8 cellular contexts compared by ENCODE assay signal in the genomic region with DNA sequence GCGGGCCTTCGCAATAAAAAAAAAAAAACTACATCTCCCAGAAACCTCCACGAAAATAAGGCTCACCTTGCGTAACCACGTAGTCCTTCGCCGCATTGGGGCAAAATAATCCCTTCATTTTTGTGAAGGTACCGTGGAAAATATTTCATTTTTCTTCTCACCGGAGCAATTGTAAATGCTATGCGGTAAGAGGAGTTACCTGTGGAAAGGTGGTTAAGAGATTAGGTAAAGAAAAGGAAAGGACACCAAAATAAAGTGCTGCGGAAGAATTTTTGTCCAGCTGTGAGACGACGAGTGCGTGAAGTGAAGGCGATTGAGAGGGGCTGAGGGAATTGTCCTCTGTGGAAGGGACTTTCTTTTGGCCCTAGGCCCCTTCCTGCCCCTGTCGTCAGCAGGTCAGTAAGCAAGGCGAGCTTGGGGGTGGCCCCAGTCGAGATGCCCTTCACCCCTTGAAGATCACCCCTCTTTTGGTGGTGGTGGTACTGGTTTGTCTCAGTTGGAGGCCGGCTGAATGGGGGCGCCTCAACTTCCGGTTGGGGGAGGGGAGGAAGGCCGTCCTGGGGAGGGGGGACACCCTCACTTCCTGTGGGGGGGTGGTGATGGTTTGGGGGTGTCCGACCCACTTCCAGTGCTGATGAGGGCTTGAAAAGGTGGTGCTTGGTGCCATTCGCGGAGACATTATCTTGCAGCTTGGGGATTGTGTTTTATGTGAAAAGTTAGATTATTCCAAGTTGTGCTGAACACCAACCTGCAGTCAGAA. TPM values are rescaled to one million over a fixed set of nuclear protein-coding genes. Genes with fewer than 3 reads are reported as not detected.
DNase-seq lines count a peak whose midpoint lies in the region; ATAC-seq and TF ChIP-seq lines count a peak whose summit lies in the region.

Gene HMG20A (plus strand): TSS at position 279 of the 760 bp plus-strand sequence. CDS start 37,520 bp downstream, outside the sequence.

- peaks cover 8% of the 10 kb centered on the region for H3K4me1 ChIP-seq in ectodermal cell (ENCODE audit: control insufficient read depth, insufficient read depth, low read length)
- peaks cover 48% of the 10 kb centered on the region for H3K4me1 ChIP-seq in lower lobe of right lung

- peak within 1 kb of the TSS; percentile 64 for H3K27ac ChIP-seq in ectodermal cell (ENCODE audit: insufficient read depth, low read depth, low read length, poor library complexity, severe bottlenecking)
- peak within 1 kb of the TSS; percentile 89 for H3K27ac ChIP-seq in lower lobe of right lung

- H3K36me3 Mint-ChIP-seq in activated CD4-positive, alpha-beta memory T cell treated with anti-CD3 and anti-CD28 coated beads for 36 hours: peaks cover 5% of the 10 kb centered on the region

- H3K4me1 Mint-ChIP-seq in activated CD4-positive, alpha-beta memory T cell treated with anti-CD3 and anti-CD28 coated beads for 36 hours (ENCODE audit: low read depth): peaks cover 32% of the 10 kb centered on the region

- H3K4me3 Mint-ChIP-seq in activated CD4-positive, alpha-beta memory T cell treated with anti-CD3 and anti-CD28 coated beads for 36 hours: peak within 1 kb of the TSS; percentile 96

- H3K27me3 ChIP-seq in BJ (ENCODE audit: control insufficient read depth, insufficient read depth, low read length) (no peaks in the 10 kb centered on the region), ectodermal cell (ENCODE audit: control insufficient read depth, insufficient read depth, low read length, poor library complexity, severe bottlenecking) (no peaks in the 10 kb centered on the region), lower lobe of right lung (ENCODE audit: low read depth) (no peaks in the 10 kb centered on the region)

- H3K27ac Mint-ChIP-seq in activated CD4-positive, alpha-beta memory T cell treated with anti-CD3 and anti-CD28 coated beads for 36 hours: peak within 1 kb of the TSS; percentile 98

- CTCF ChIA-PET in BJ (lab: Yijun Ruan, JAX): interaction anchor here (1.3 to 2.5 kb wide), 4 partner anchors 13 to 122 kb away, joined by 3 to 9 read pairs (median 6); no protein-coding TSS in a partner anchor
- CTCF ChIA-PET in activated CD4-positive, alpha-beta memory T cell treated with anti-CD3 and anti-CD28 coated beads for 36 hours (lab: Charles Lee): interaction anchor here (0.8 to 1.3 kb wide), 3 partner anchors 9 to 408 kb away, joined by 3 to 5 read pairs (median 4); no protein-coding TSS in a partner anchor

- intact Hi-C loops in activated CD4-positive, alpha-beta memory T cell treated with anti-CD3 and anti-CD28 coated beads for 36 hours (cut with micrococcal nuclease): loop anchor here (1.0 to 5.0 kb wide), 4 partner anchors 10 to 423 kb away; partner anchors contain the start of genes PSTPIP1 and TSPAN3
- intact Hi-C loops in lower lobe of right lung (cut with DNase I): no loop called here

- TF ChIP-seq CTCF in BJ (IDR thresholded peaks at IDR 0.05; ENCODE audit: insufficient read depth, low read depth, low read length): no peak
- TF ChIP-seq CTCF in lower lobe of right lung (IDR thresholded peaks at IDR 0.05): no peak

- no peaks in the 10 kb centered on the region for H3K9me3 Mint-ChIP-seq in activated CD4-positive, alpha-beta memory T cell treated with anti-CD3 and anti-CD28 coated beads for 36 hours

- H3K27me3 Mint-ChIP-seq in activated CD4-positive, alpha-beta memory T cell treated with anti-CD3 and anti-CD28 coated beads for 36 hours: peaks cover 2% of the 10 kb centered on the region

- POLR2A ChIA-PET in BJ (lab: Charles Lee): no interaction called here
- POLR2A ChIA-PET in activated CD4-positive, alpha-beta memory T cell treated with anti-CD3 and anti-CD28 coated beads for 36 hours (lab: Charles Lee): interaction anchor here (0.6 to 2.0 kb wide), 2 partner anchors 10 to 426 kb away, joined by 3 to 12 read pairs; partner anchors contain the start of gene PSTPIP1

- ATAC-seq in HG03469 (IDR thresholded peaks at IDR 0.05; ENCODE audit: unreplicated experiment): peak; percentile 17
- ATAC-seq in lower lobe of right lung: peak; percentile 62 to 75

- DNase-seq in BJ (ENCODE audit: low read depth): peak; percentile 52
- peak; percentile 28 for DNase-seq in GM19240 (ENCODE audit: insufficient read length, low spot score)
- DNase-seq in NCI-H82 (lab: John Stamatoyannopoulos, UW): peak; percentile 91
- peak; percentile 70 for DNase-seq in activated CD4-positive, alpha-beta memory T cell treated with anti-CD3 and anti-CD28 coated beads for 36 hours
- peak; percentile 54 for DNase-seq in lower lobe of right lung
- peak; percentile 9 to 54 (median 38) for DNase-seq in stimulated activated CD4-positive, alpha-beta T cell treated with anti-CD3 and anti-CD28 coated beads, TNF-alpha, amount 100 ng/mL, for 24 hours (ENCODE audit: low read depth in 3 of 3)

- H3K36me3 ChIP-seq in BJ (ENCODE audit: control insufficient read depth, insufficient read depth, low read length) (no peaks in the 10 kb centered on the region), ectodermal cell (ENCODE audit: control insufficient read depth, insufficient read depth, low read length) (no peaks in the 10 kb centered on the region), lower lobe of right lung (no peaks in the 10 kb centered on the region)

- 0 to 1% methylated on average over 25 of the region's 25 CpGs for WGBS in ectodermal cell, 2 experiments

- peak within 1 kb of the TSS; percentile 97 for H3K4me3 ChIP-seq in BJ (ENCODE audit: low read depth, low read length)
- H3K4me3 ChIP-seq in ectodermal cell (ENCODE audit: insufficient read depth, low read depth, low read length): peak within 1 kb of the TSS; percentile 95
- H3K4me3 ChIP-seq in lower lobe of right lung: peak within 1 kb of the TSS; percentile 93

- H3K9me3 ChIP-seq in ectodermal cell (ENCODE audit: control insufficient read depth, low read length) (no peaks in the 10 kb centered on the region), lower lobe of right lung (no peaks in the 10 kb centered on the region)

RNA-seq across cellular contexts. Expression of gene HMG20A, which starts in this region (rescaled TPM):
- polyA plus RNA-seq in BJ (2011; rRNA removed): 31.0 and 40.1 TPM in 2 replicates
- 34.6 and 48.6 TPM in 2 replicates for polyA minus RNA-seq in BJ (2011; rRNA and poly(A)+ RNA removed)
- 10 to 100 TPM; 34.8 to 41.5 TPM for total RNA-seq in activated CD4-positive, alpha-beta memory T cell treated with anti-CD3 and anti-CD28 coated beads for 36 hours
- polyA plus RNA-seq in ectodermal cell (2013, experiment 1 of 4): 68.3 TPM
- polyA plus RNA-seq in ectodermal cell (2013, experiment 2 of 4): 66.6 TPM
- 50.9 TPM for polyA plus RNA-seq in ectodermal cell (2013, experiment 3 of 4)
- 59.1 TPM for polyA plus RNA-seq in ectodermal cell (2013, experiment 4 of 4)
- total RNA-seq in lower lobe of right lung: 40.9 TPM

Comparison
In these comparisons a context has a peak if more than half of its experiments do, and no peak if none do; other contexts are left out.
1. Peak in every context shown above with its lines: DNase-seq, ATAC-seq, H3K4me3 ChIP-seq and H3K27ac ChIP-seq.
2. DNase-seq: peak in every context shown above with its lines; median percentile 91 in NCI-H82; 70 in activated CD4-positive, alpha-beta memory T cell treated with anti-CD3 and anti-CD28 coated beads for 36 hours; 54 in lower lobe of right lung; 52 in BJ; 38 in stimulated activated CD4-positive, alpha-beta T cell treated with anti-CD3 and anti-CD28 coated beads, TNF-alpha, amount 100 ng/mL, for 24 hours; 28 in GM19240.